Comparison of ENCODE assay signal across 8 cellular contexts in genomic region chr1:205977348-205978014, GRCh38.
DNase-seq lines count a peak whose midpoint lies in the region; ATAC-seq and TF ChIP-seq lines count a peak whose summit lies in the region.

No MANE protein-coding gene starts in this region.

- DNase-seq in Ammon's horn (ENCODE audit: low spot score): peak; percentile 96
- DNase-seq in GOT3 (lab: John Stamatoyannopoulos, UW): peak; percentile 35
- peak; percentile 82 for DNase-seq in NCI-H2196 treated with DMSO at 0.1 percent for 48 hours (lab: John Stamatoyannopoulos, UW; ENCODE audit: unreplicated experiment)
- DNase-seq in T47D (ENCODE audit: low read depth in 1 of 2, low spot score in 1 of 2): peak; percentile 61 to 88
- peak; percentile 82 for DNase-seq in islet precursor cell
- peak; percentile 51 to 64 for DNase-seq in stimulated activated CD4-positive, alpha-beta T cell treated with anti-CD3 and anti-CD28 coated beads, Interleukin-15, amount 100 ng/mL, for 1 hour (ENCODE audit: low read depth in 1 of 2, low spot score in 1 of 2)

- no peak overlapping the region for H3K27ac ChIP-seq in VCaP

- in situ Hi-C loops in T47D (cut with HindIII; ENCODE audit: low pct_unique_long_range_greater_than_20kb, low sequenced_read_pairs): no loop called here

- peak; percentile 94 for TF ChIP-seq CTCF in VCaP (conservative IDR thresholded peaks at IDR 0.05)

- ATAC-seq in GM19328 (IDR thresholded peaks at IDR 0.05; ENCODE audit: unreplicated experiment): no peak

Comparison
In these comparisons a context has a peak if more than half of its experiments do, and no peak if none do; other contexts are left out.
1. DNase-seq: peak in every context shown above with its lines; median percentile 96 in Ammon's horn; 82 in NCI-H2196 treated with DMSO at 0.1 percent for 48 hours; 82 in islet precursor cell; 74 in T47D; 58 in stimulated activated CD4-positive, alpha-beta T cell treated with anti-CD3 and anti-CD28 coated beads, Interleukin-15, amount 100 ng/mL, for 1 hour; 35 in GOT3.